14 cellular contexts compared by ENCODE assay signal in the genomic region with DNA sequence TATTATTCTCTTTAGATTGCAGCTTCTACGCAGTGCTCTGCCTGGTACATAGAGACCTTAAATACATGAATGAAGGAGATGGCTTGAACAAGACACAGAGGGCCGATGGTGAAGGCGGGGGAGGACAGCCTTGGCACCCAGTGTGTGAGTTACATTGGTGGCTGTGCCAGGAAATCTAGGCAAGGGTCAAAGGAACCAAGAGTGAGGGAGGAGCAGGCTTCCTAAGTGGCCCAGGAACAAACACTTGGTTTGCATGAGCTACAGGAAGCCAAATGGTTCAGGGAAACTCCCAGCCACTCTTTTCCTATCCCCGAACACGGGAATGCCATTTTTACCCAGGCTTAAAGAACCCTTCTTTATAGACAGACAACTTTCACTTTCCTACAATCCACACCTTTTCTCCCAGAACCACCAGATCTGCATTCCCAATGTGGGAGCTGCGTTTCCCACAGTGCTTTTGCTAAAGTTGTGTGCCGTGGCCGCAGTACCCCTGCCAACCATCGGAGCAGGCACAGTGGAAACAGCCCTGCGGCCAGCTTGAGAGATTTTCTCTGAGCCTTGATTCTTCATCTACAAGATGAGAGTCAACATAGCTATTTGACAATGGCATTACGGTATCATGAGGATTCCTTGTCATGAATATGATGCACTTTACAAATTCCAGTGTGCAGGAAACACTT. TPM values are rescaled to one million over a fixed set of nuclear protein-coding genes. Genes with fewer than 3 reads are reported as not detected.
A peak's percentile ranks its signal among the peaks of the same experiment; 100 is the strongest.
DNase-seq lines count a peak whose midpoint lies in the region; TF ChIP-seq lines count a peak whose summit lies in the region.
"Had no signal": no experiment of that assay in that cellular context is flagged by ENCODE, and none has a peak within 500 bp of the region (broad histone marks: within the 10 kb centered on the region; RNA-seq: fewer than 3 reads in every experiment).

No MANE protein-coding gene starts in this region.

- CTCF ChIA-PET in Caco-2 (lab: Charles Lee), result interaction anchor here (0.7 to 3.1 kb wide), 6 partner anchors 28 to 200 kb away, joined by 3 to 20 read pairs (median 3); no protein-coding TSS in a partner anchor

- H2AFZ ChIP-seq in neural cell (ENCODE audit: low read depth, low read length), result no peak overlapping the region

- H3K36me3 ChIP-seq in Caco-2 (ENCODE audit: control insufficient read depth, insufficient read depth, low read length) (no peaks in the 10 kb centered on the region), neural cell (ENCODE audit: insufficient read depth, low read length) (no peaks in the 10 kb centered on the region), colonic mucosa (no peaks in the 10 kb centered on the region)
- H3K36me3 ChIP-seq: spleen had no signal

- H4K20me1 ChIP-seq in neural cell (ENCODE audit: insufficient read depth), result no peaks in the 10 kb centered on the region

- H3K9me3 ChIP-seq in Caco-2, result no peaks in the 10 kb centered on the region
- H3K9me3 ChIP-seq in neural cell (ENCODE audit: low read length), result no peaks in the 10 kb centered on the region
- H3K9me3 ChIP-seq in colonic mucosa, result no peaks in the 10 kb centered on the region
- H3K9me3 ChIP-seq: spleen had no signal

- WGBS in lower leg skin, 2 donors, result 82 to 86% methylated on average over 11 of the region's 11 CpGs

- H3K27me3 ChIP-seq in Caco-2 (replicated peaks; ENCODE audit: control insufficient read depth, insufficient read depth, low read length) (no peaks in the 10 kb centered on the region), neural cell (ENCODE audit: insufficient read depth, low read depth, low read length) (no peaks in the 10 kb centered on the region), colonic mucosa (no peaks in the 10 kb centered on the region)
- H3K27me3 ChIP-seq: spleen had no signal

- no peaks in the 10 kb centered on the region for H3K9me3 Mint-ChIP-seq in Caco-2 (ENCODE audit: unreplicated experiment)
- no peaks in the 10 kb centered on the region for H3K9me3 Mint-ChIP-seq in activated naive CD8-positive, alpha-beta T cell treated with anti-CD3 and anti-CD28 coated beads for 36 hours
- H3K9me3 Mint-ChIP-seq: activated naive CD4-positive, alpha-beta T cell treated with anti-CD3 and anti-CD28 coated beads, Interleukin-2, amount 50 U/mL, for 24 hours had no signal

- no TSS peak for BruUV-seq in Caco-2 (replicated peaks; lab: Mats Ljungman, UMichigan)

- no peaks in the 10 kb centered on the region for H3K9me2 ChIP-seq in neural cell (ENCODE audit: insufficient read depth, low read length)

- TF ChIP-seq CTCF in Caco-2 (IDR thresholded peaks at IDR 0.05; ENCODE audit: insufficient read depth in 1 of 2, low read depth in 1 of 2, low read length in 1 of 2, severe bottlenecking in 1 of 2, unreplicated experiment in 1 of 2), result peak; percentile 24 to 42
- peak; percentile 17 for TF ChIP-seq CTCF in HFF-Myc (IDR thresholded peaks at IDR 0.05; ENCODE audit: low read depth, low read length, missing control alignments)
- peak; percentile 39 for TF ChIP-seq CTCF in choroid plexus epithelial cell (conservative IDR thresholded peaks at IDR 0.05; ENCODE audit: low read depth, low read length)
- TF ChIP-seq CTCF in neural cell (IDR thresholded peaks at IDR 0.05; ENCODE audit: poor library complexity, severe bottlenecking), result peak; percentile 12
- no peak for TF ChIP-seq CTCF in colonic mucosa (IDR thresholded peaks at IDR 0.05)
- no peak for TF ChIP-seq CTCF in lower leg skin (IDR thresholded peaks at IDR 0.05)

- DNase-seq in Caco-2 (peak in 1 of 2 experiments; percentile 35), HFF-Myc (ENCODE audit: extremely low read depth, low read depth) (no peak), choroid plexus epithelial cell (ENCODE audit: low read depth) (no peak), colonic mucosa (no peak), NCI-H774 (lab: John Stamatoyannopoulos, UW) (no peak), lower leg skin (ENCODE audit: low spot score in 2 of 2) (no peak)
- DNase-seq in activated naive CD8-positive, alpha-beta T cell treated with anti-CD3 and anti-CD28 coated beads for 36 hours, result no peak
- DNase-seq: activated CD8-positive, alpha-beta T cell treated with anti-CD3 and anti-CD28 coated beads, Interleukin-2, amount 10 ng/mL, durations not matched to agents 7 days and 5 days; COR-L47; NCI-H146; spleen; stimulated activated CD8-positive, alpha-beta memory T cell treated with anti-CD3 and anti-CD28 coated beads, Interleukin-4, amount 100 ng/mL, for 48 hours had no signal

- TF ChIP-seq RAD21 in neural cell (conservative IDR thresholded peaks at IDR 0.05), result no peak

- no peak overlapping the region for H3K27ac Mint-ChIP-seq in Caco-2 (ENCODE audit: unreplicated experiment)
- no peak overlapping the region for H3K27ac Mint-ChIP-seq in activated naive CD8-positive, alpha-beta T cell treated with anti-CD3 and anti-CD28 coated beads for 36 hours
- H3K27ac Mint-ChIP-seq: activated CD8-positive, alpha-beta T cell treated with anti-CD3 and anti-CD28 coated beads, Interleukin-2, amount 10 ng/mL, durations not matched to agents 7 days and 5 days; activated naive CD4-positive, alpha-beta T cell treated with anti-CD3 and anti-CD28 coated beads, Interleukin-2, amount 50 U/mL, for 24 hours had no signal

- no peaks in the 10 kb centered on the region for H3K36me3 Mint-ChIP-seq in Caco-2 (ENCODE audit: insufficient read depth, unreplicated experiment)
- H3K36me3 Mint-ChIP-seq in activated naive CD8-positive, alpha-beta T cell treated with anti-CD3 and anti-CD28 coated beads for 36 hours, result no peaks in the 10 kb centered on the region
- H3K36me3 Mint-ChIP-seq: activated naive CD4-positive, alpha-beta T cell treated with anti-CD3 and anti-CD28 coated beads, Interleukin-2, amount 50 U/mL, for 24 hours had no signal

- H3K27ac ChIP-seq in neural cell (ENCODE audit: low read length) (no peak overlapping the region), colonic mucosa (no peak overlapping the region)
- H3K27ac ChIP-seq: spleen had no signal

- H3K4me3 ChIP-seq in Caco-2 (ENCODE audit: low read depth, low read length) (no peak overlapping the region), HFF-Myc (replicated peaks; ENCODE audit: low read depth, low read length) (no peak overlapping the region), choroid plexus epithelial cell (ENCODE audit: low read depth, low read length) (no peak overlapping the region), neural cell (ENCODE audit: low read length) (no peak overlapping the region), colonic mucosa (no peak overlapping the region), lower leg skin (ENCODE audit: low read depth, poor library complexity, severe bottlenecking) (no peak overlapping the region)

- H3K4me1 Mint-ChIP-seq in Caco-2 (ENCODE audit: low read depth, unreplicated experiment), result no peaks in the 10 kb centered on the region
- no peaks in the 10 kb centered on the region for H3K4me1 Mint-ChIP-seq in activated naive CD8-positive, alpha-beta T cell treated with anti-CD3 and anti-CD28 coated beads for 36 hours
- H3K4me1 Mint-ChIP-seq: activated naive CD4-positive, alpha-beta T cell treated with anti-CD3 and anti-CD28 coated beads, Interleukin-2, amount 50 U/mL, for 24 hours had no signal

- no peaks in the 10 kb centered on the region for H3K79me2 ChIP-seq in neural cell (replicated peaks; ENCODE audit: insufficient read depth, low read length)

- H3K9ac ChIP-seq in neural cell (ENCODE audit: low read length), result no peak overlapping the region
- H3K9ac ChIP-seq in colonic mucosa (ENCODE audit: low read depth in 2 of 2, low read length in 2 of 2), result no peak overlapping the region

- H3F3A ChIP-seq in neural cell (ENCODE audit: insufficient read depth, low read length, poor library complexity, severe bottlenecking), result no peaks in the 10 kb centered on the region

- no peak for TF ChIP-seq EP300 in neural cell (conservative IDR thresholded peaks at IDR 0.05; ENCODE audit: poor library complexity, severe bottlenecking)

- H3K4me1 ChIP-seq in Caco-2 (no peaks in the 10 kb centered on the region), colonic mucosa (no peaks in the 10 kb centered on the region)

- POLR2A ChIA-PET in Caco-2 (lab: Charles Lee), result interaction anchor here (0.6 kb wide), 1 partner anchor 224 kb away, joined by 9 read pairs; no protein-coding TSS in a partner anchor

- intact Hi-C loops in Caco-2 (cut with micrococcal nuclease; ENCODE audit: unreplicated experiment) (loop anchor here (2.0 to 10.0 kb wide), 4 partner anchors 29 to 545 kb away; no protein-coding TSS in a partner anchor), colonic mucosa (cut with DNase I) (loop anchor here (5.0 kb wide), 1 partner anchor 188 kb away; no protein-coding TSS in a partner anchor), lower leg skin (cut with DNase I; ENCODE audit: low total_unique reads) (no loop called here)

- TF ChIP-seq POLR2A in lower leg skin (IDR thresholded peaks at IDR 0.05), result no peak

- no peak overlapping the region for H3K4me3 Mint-ChIP-seq in Caco-2 (ENCODE audit: unreplicated experiment)
- H3K4me3 Mint-ChIP-seq in activated naive CD8-positive, alpha-beta T cell treated with anti-CD3 and anti-CD28 coated beads for 36 hours, result no peak overlapping the region
- H3K4me3 Mint-ChIP-seq: activated CD8-positive, alpha-beta T cell treated with anti-CD3 and anti-CD28 coated beads, Interleukin-2, amount 10 ng/mL, durations not matched to agents 7 days and 5 days; activated naive CD4-positive, alpha-beta T cell treated with anti-CD3 and anti-CD28 coated beads, Interleukin-2, amount 50 U/mL, for 24 hours had no signal

- no peak overlapping the region for H3K4me2 ChIP-seq in neural cell (ENCODE audit: low read length)

- no peaks in the 10 kb centered on the region for H3K27me3 Mint-ChIP-seq in Caco-2 (ENCODE audit: insufficient read depth, unreplicated experiment)
- H3K27me3 Mint-ChIP-seq in activated naive CD8-positive, alpha-beta T cell treated with anti-CD3 and anti-CD28 coated beads for 36 hours, result no peaks in the 10 kb centered on the region
- H3K27me3 Mint-ChIP-seq: activated naive CD4-positive, alpha-beta T cell treated with anti-CD3 and anti-CD28 coated beads, Interleukin-2, amount 50 U/mL, for 24 hours had no signal

RNA-seq across cellular contexts. Expression of a gene that starts 3.5 kb away (rescaled TPM):
- total RNA-seq in Caco-2 (2022), result not detected in 2 replicates
- 0.78 TPM in 1 of 2 replicates, not detected in the other for polyA plus RNA-seq in neural cell
- not detected in 2 replicates for polyA minus RNA-seq in neural cell
- total RNA-seq in activated naive CD8-positive, alpha-beta T cell treated with anti-CD3 and anti-CD28 coated beads for 36 hours, result not detected
- not detected for total RNA-seq in colonic mucosa
- total RNA-seq in lower leg skin, result not detected
- total RNA-seq: activated CD8-positive, alpha-beta T cell treated with anti-CD3 and anti-CD28 coated beads, Interleukin-2, amount 10 ng/mL, durations not matched to agents 7 days and 5 days had no signal

RNA-seq across cellular contexts. Expression of a gene that starts 12.7 kb away (rescaled TPM):
- total RNA-seq in Caco-2 (2022) (not detected in 2 replicates), colonic mucosa (not detected), lower leg skin (1 to 10 TPM in 1 of 4 donors, not detected in 3; 1.4 TPM)
- not detected in 2 replicates for polyA plus RNA-seq in neural cell
- not detected in 2 replicates for polyA minus RNA-seq in neural cell
- not detected for total RNA-seq in activated naive CD8-positive, alpha-beta T cell treated with anti-CD3 and anti-CD28 coated beads for 36 hours
- total RNA-seq: activated CD8-positive, alpha-beta T cell treated with anti-CD3 and anti-CD28 coated beads, Interleukin-2, amount 10 ng/mL, durations not matched to agents 7 days and 5 days; spleen had no signal

Comparison
In these comparisons a context has a peak if more than half of its experiments do, and no peak if none do; other contexts are left out.
1. CTCF ChIP-seq: peak in Caco-2 (2 of 2), HFF-Myc (single experiment), choroid plexus epithelial cell (single experiment) and neural cell (single experiment); none in colonic mucosa (single experiment) and lower leg skin (0 of 3).